ENCODE assay signal across 39 cellular contexts in the genomic region with DNA sequence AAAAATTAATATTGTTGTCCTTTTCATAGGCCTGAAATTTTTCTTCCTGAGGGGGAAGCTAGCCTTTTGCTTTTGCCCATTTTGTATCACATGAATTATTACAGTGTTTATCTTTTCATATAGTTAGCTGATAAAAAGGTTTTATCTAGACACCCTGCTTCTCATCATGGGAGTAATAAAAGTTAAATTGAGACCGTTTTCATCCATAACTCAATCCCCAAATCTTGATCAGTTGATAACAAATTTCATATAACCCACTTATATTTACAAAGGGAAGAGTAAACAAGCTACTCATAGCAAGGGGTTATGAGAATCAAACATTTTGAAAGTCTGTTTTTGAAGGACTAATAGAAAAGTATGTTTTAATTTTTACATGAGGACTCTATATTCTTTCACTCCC. TPM values are rescaled to one million over a fixed set of nuclear protein-coding genes. Genes with fewer than 3 reads are reported as not detected.
"Had no signal": no experiment of that assay in that cellular context is flagged by ENCODE, and none has a peak within 500 bp of the region (broad histone marks: within the 10 kb centered on the region; RNA-seq: fewer than 3 reads in every experiment).

No MANE protein-coding gene starts in this region.

- H3K36me3 Mint-ChIP-seq: activated CD4-positive, alpha-beta memory T cell treated with anti-CD3 and anti-CD28 coated beads for 36 hours; activated naive CD4-positive, alpha-beta T cell treated with anti-CD3 and anti-CD28 coated beads, Interleukin-2, amount 50 U/mL, for 72 hours; activated naive CD8-positive, alpha-beta T cell treated with anti-CD3 and anti-CD28 coated beads for 36 hours; brain had no signal

- H3K9me3 Mint-ChIP-seq: activated CD4-positive, alpha-beta memory T cell treated with anti-CD3 and anti-CD28 coated beads for 36 hours; activated CD4-positive, alpha-beta T cell treated with anti-CD3 and anti-CD28 coated beads, Interleukin-2, amount 10 ng/mL, durations not matched to agents 24 days and 14 days; activated CD8-positive, alpha-beta T cell treated with anti-CD3 and anti-CD28 coated beads for 36 hours; activated naive CD4-positive, alpha-beta T cell treated with anti-CD3 and anti-CD28 coated beads for 36 hours; activated T-cell treated with anti-CD3 and anti-CD28 coated beads, Interleukin-2, amount 50 U/mL, for 4 hours; activated T-helper 1 cell treated with anti-CD3 and anti-CD28 coated beads, Interleukin-12 subunit alpha, Interleukin-12 subunit beta, Interleukin-2, Interleukin-4 antibody, amounts not matched to agents 30 ng/mL and 10 ng/mL and 1 ng/mL, durations not matched to agents 14 hours and 24 hours and 36 hours; activated T-helper 17 cell treated with anti-CD3 and anti-CD28 coated beads, Interleukin-2, amount 50 U/mL, for 72 hours; T-helper 1 cell treated with Interleukin-12 subunit alpha and Interleukin-12 subunit beta and Interleukin-4 antibody, amounts not matched to agents 30 μg/mL and 1 μg/mL, for 36 hours; T-helper 2 cell treated with Interferon-gamma antibody and Interleukin-4, amounts not matched to agents 5 μg/mL and 100 μg/mL, for 36 hours had no signal

- H3K4me3 Mint-ChIP-seq: activated B cell treated with CpG ODN at 0.5 μM for 24 hours; activated CD4-positive, alpha-beta memory T cell treated with anti-CD3 and anti-CD28 coated beads for 36 hours; activated CD4-positive, alpha-beta T cell treated with anti-CD3 and anti-CD28 coated beads, Interleukin-2, amount 10 ng/mL, durations not matched to agents 24 days and 14 days; activated CD8-positive, alpha-beta T cell treated with anti-CD3 and anti-CD28 coated beads for 36 hours; activated naive CD4-positive, alpha-beta T cell treated with anti-CD3 and anti-CD28 coated beads for 36 hours; activated naive CD8-positive, alpha-beta T cell treated with anti-CD3 and anti-CD28 coated beads for 36 hours; activated T-cell treated with anti-CD3 and anti-CD28 coated beads, Interleukin-2, amount 50 U/mL, for 4 hours; activated T-cell treated with anti-CD3 and anti-CD28 coated beads, Interleukin-2, amount 50 U/mL, for 72 hours; activated T-helper 1 cell treated with anti-CD3 and anti-CD28 coated beads, Interleukin-12 subunit alpha, Interleukin-12 subunit beta, Interleukin-2, Interleukin-4 antibody, amounts not matched to agents 30 ng/mL and 10 ng/mL and 1 ng/mL, durations not matched to agents 14 hours and 24 hours and 36 hours; activated T-helper 17 cell treated with anti-CD3 and anti-CD28 coated beads, Interleukin-2, amount 50 U/mL, for 72 hours; brain; central memory CD8-positive, alpha-beta T cell; T-helper 1 cell treated with Interleukin-12 subunit alpha and Interleukin-12 subunit beta and Interleukin-4 antibody, amounts not matched to agents 30 μg/mL and 1 μg/mL, for 36 hours; T-helper 2 cell treated with Interferon-gamma antibody and Interleukin-4, amounts not matched to agents 5 μg/mL and 100 μg/mL, for 36 hours had no signal

- H3K4me1 Mint-ChIP-seq: activated B cell treated with CpG ODN at 0.5 μM for 24 hours; activated CD4-positive, alpha-beta T cell treated with anti-CD3 and anti-CD28 coated beads, Interleukin-2, amount 10 ng/mL, durations not matched to agents 24 days and 14 days; activated naive CD8-positive, alpha-beta T cell treated with anti-CD3 and anti-CD28 coated beads for 36 hours; activated T-helper 17 cell treated with anti-CD3 and anti-CD28 coated beads, Interleukin-2, amount 50 U/mL, for 72 hours; central memory CD8-positive, alpha-beta T cell had no signal

- H3K27ac Mint-ChIP-seq: activated B cell treated with CpG ODN at 0.5 μM for 24 hours; activated CD4-positive, alpha-beta memory T cell treated with anti-CD3 and anti-CD28 coated beads for 36 hours; activated CD4-positive, alpha-beta T cell treated with anti-CD3 and anti-CD28 coated beads, Interleukin-2, amount 10 ng/mL, durations not matched to agents 24 days and 14 days; activated CD8-positive, alpha-beta T cell treated with anti-CD3 and anti-CD28 coated beads for 36 hours; activated naive CD4-positive, alpha-beta T cell treated with anti-CD3 and anti-CD28 coated beads for 36 hours; activated naive CD4-positive, alpha-beta T cell treated with anti-CD3 and anti-CD28 coated beads, Interleukin-2, amount 50 U/mL, for 72 hours; activated naive CD8-positive, alpha-beta T cell treated with anti-CD3 and anti-CD28 coated beads for 36 hours; activated T-cell treated with anti-CD3 and anti-CD28 coated beads, Interleukin-2, amount 50 U/mL, for 72 hours; activated T-helper 1 cell treated with anti-CD3 and anti-CD28 coated beads, Interleukin-12 subunit alpha, Interleukin-12 subunit beta, Interleukin-2, Interleukin-4 antibody, amounts not matched to agents 30 ng/mL and 10 ng/mL and 1 ng/mL, durations not matched to agents 14 hours and 24 hours and 36 hours; activated T-helper 17 cell treated with anti-CD3 and anti-CD28 coated beads, Interleukin-2, amount 50 U/mL, for 72 hours; T-helper 1 cell treated with Interleukin-12 subunit alpha and Interleukin-12 subunit beta and Interleukin-4 antibody, amounts not matched to agents 30 μg/mL and 1 μg/mL, for 36 hours; T-helper 2 cell treated with Interferon-gamma antibody and Interleukin-4, amounts not matched to agents 5 μg/mL and 100 μg/mL, for 36 hours had no signal

- H3K27me3 Mint-ChIP-seq: activated B cell treated with CpG ODN at 0.5 μM for 24 hours; activated CD4-positive, alpha-beta T cell treated with anti-CD3 and anti-CD28 coated beads, Interleukin-2, amount 10 ng/mL, durations not matched to agents 24 days and 14 days; activated CD8-positive, alpha-beta T cell treated with anti-CD3 and anti-CD28 coated beads for 36 hours; central memory CD8-positive, alpha-beta T cell had no signal

- H3K4me1 ChIP-seq: adrenal gland had no signal

- H3K9me3 ChIP-seq: adrenal gland had no signal

- ATAC-seq: activated CD8-positive, alpha-beta T cell treated with anti-CD3 and anti-CD28 coated beads for 36 hours; activated naive CD4-positive, alpha-beta T cell treated with anti-CD3 and anti-CD28 coated beads, Interleukin-2, amount 50 U/mL, for 72 hours; activated T-cell treated with anti-CD3 and anti-CD28 coated beads, Interleukin-2, amount 50 U/mL, for 4 hours; activated T-cell treated with anti-CD3 and anti-CD28 coated beads, Interleukin-2, amount 50 U/mL, for 72 hours; activated T-helper 17 cell treated with anti-CD3 and anti-CD28 coated beads, Interleukin-2, amount 50 U/mL, for 72 hours had no signal

- DNase-seq: activated B cell treated with CpG ODN at 0.5 μM for 24 hours; activated CD4-positive, alpha-beta memory T cell treated with anti-CD3 and anti-CD28 coated beads for 36 hours; activated CD4-positive, alpha-beta T cell treated with anti-CD3 and anti-CD28 coated beads for 4 hours; activated CD4-positive, alpha-beta T cell treated with anti-CD3 and anti-CD28 coated beads, Interleukin-2, amount 10 ng/mL, durations not matched to agents 24 days and 14 days; activated CD4-positive, alpha-beta T cell treated with anti-CD3 and anti-CD28 coated beads, Interleukin-2, amount 50 U/mL, for 1 hour; activated CD4-positive, alpha-beta T cell treated with anti-CD3 and anti-CD28 coated beads, Interleukin-2, amount 50 U/mL, for 4 hours; activated CD4-positive, CD25-positive, alpha-beta regulatory T cell treated with anti-CD3 and anti-CD28 coated beads, Interleukin-2, amount 50 U/mL, for 72 hours; activated CD8-positive, alpha-beta memory T cell treated with anti-CD3 and anti-CD28 coated beads, Interleukin-2, amount 50 U/mL, for 4 hours; activated CD8-positive, alpha-beta T cell treated with anti-CD3 and anti-CD28 coated beads for 36 hours; activated effector memory CD4-positive, alpha-beta T cell treated with anti-CD3 and anti-CD28 coated beads, Interleukin-2, amount 50 U/mL, for 16 hours; activated gamma-delta T cell treated with Interleukin-2 at 50 U/mL for 16 hours; activated naive CD4-positive, alpha-beta T cell; activated naive CD4-positive, alpha-beta T cell treated with anti-CD3 and anti-CD28 coated beads for 36 hours; activated naive CD4-positive, alpha-beta T cell treated with anti-CD3 and anti-CD28 coated beads, Interleukin-2, amount 50 U/mL, for 16 hours; activated naive CD8-positive, alpha-beta T cell treated with anti-CD3 and anti-CD28 coated beads for 36 hours; activated T-cell treated with anti-CD3 and anti-CD28 coated beads for 4 hours; activated T-cell treated with anti-CD3 and anti-CD28 coated beads, Interleukin-2, amount 50 U/mL, for 1 hour; activated T-cell treated with anti-CD3 and anti-CD28 coated beads, Interleukin-2, amount 50 U/mL, for 4 hours; activated T-cell treated with anti-CD3 and anti-CD28 coated beads, Interleukin-2, amount 50 U/mL, for 72 hours; adrenal gland; amniotic stem cell; aorta; caudate nucleus; cerebellar nuclear complex; T-helper 1 cell; T-helper 2 cell; T-helper 9 cell had no signal

- FAIRE-seq: bronchial epithelial cell, TTC549 had no signal

- H3K4me3 ChIP-seq: adrenal gland, cardiac muscle cell had no signal

- H3K27ac ChIP-seq: adrenal gland, cardiac muscle cell, VCaP had no signal

- H3K36me3 ChIP-seq: adrenal gland, cardiac muscle cell had no signal

RNA-seq across cellular contexts. Expression of a gene that starts 23.5 kb away (rescaled TPM):
- total RNA-seq: activated B cell treated with CpG ODN at 0.5 μM for 24 hours; activated CD4-positive, alpha-beta memory T cell treated with anti-CD3 and anti-CD28 coated beads for 36 hours; activated CD4-positive, alpha-beta T cell treated with anti-CD3 and anti-CD28 coated beads, Interleukin-2, amount 10 ng/mL, durations not matched to agents 24 days and 14 days; activated CD8-positive, alpha-beta memory T cell treated with anti-CD3 and anti-CD28 coated beads for 36 hours; activated CD8-positive, alpha-beta T cell treated with anti-CD3 and anti-CD28 coated beads for 36 hours; activated naive CD4-positive, alpha-beta T cell treated with anti-CD3 and anti-CD28 coated beads for 36 hours; activated naive CD4-positive, alpha-beta T cell treated with anti-CD3 and anti-CD28 coated beads, Interleukin-2, amount 50 U/mL, for 72 hours; activated naive CD8-positive, alpha-beta T cell treated with anti-CD3 and anti-CD28 coated beads for 36 hours; activated T-cell treated with anti-CD3 and anti-CD28 coated beads, Interleukin-2, amount 50 U/mL, for 4 hours; activated T-cell treated with anti-CD3 and anti-CD28 coated beads, Interleukin-2, amount 50 U/mL, for 72 hours; activated T-helper 1 cell treated with anti-CD3 and anti-CD28 coated beads, Interleukin-12 subunit alpha, Interleukin-12 subunit beta, Interleukin-2, Interleukin-4 antibody, amounts not matched to agents 30 ng/mL and 10 ng/mL and 1 ng/mL, durations not matched to agents 14 hours and 24 hours and 36 hours; activated T-helper 17 cell treated with anti-CD3 and anti-CD28 coated beads, Interleukin-2, amount 50 U/mL, for 72 hours; bronchial epithelial cell had no signal
- polyA plus RNA-seq: aorta had no signal
